ENCODE assay signal across 27 cellular contexts in genomic region chr5:37660319-37660718, GRCh38.
"Had no signal": no experiment of that assay in that cellular context is flagged by ENCODE, and none has a peak within 500 bp of the region (broad histone marks: within the 10 kb centered on the region; RNA-seq: fewer than 3 reads in every experiment).

No MANE protein-coding gene starts in this region.

- H3K9me3 ChIP-seq: stomach, suprapubic skin, testis, thoracic aorta, thyroid gland, tibial artery, transverse colon, upper lobe of left lung, upper lobe of right lung, uterus, vagina had no signal

- H3K27ac ChIP-seq: stomach, suprapubic skin, testis, thoracic aorta, thyroid gland, tibial artery, tibial nerve, transverse colon, upper lobe of left lung, upper lobe of right lung, uterus, vagina had no signal

- DNase-seq: stimulated activated CD4-positive, alpha-beta T cell treated with anti-CD3 and anti-CD28 coated beads, Interleukin-2, amount 100 ng/mL, for 48 hours; stimulated activated CD4-positive, alpha-beta T cell treated with anti-CD3 and anti-CD28 coated beads, Interleukin-4, amount 100 ng/mL, for 1 hour; stimulated activated CD4-positive, alpha-beta T cell treated with anti-CD3 and anti-CD28 coated beads, Interleukin-4, amount 100 ng/mL, for 24 hours; stimulated activated CD4-positive, alpha-beta T cell treated with anti-CD3 and anti-CD28 coated beads, Interleukin-4, amount 100 ng/mL, for 4 hours; stimulated activated CD8-positive, alpha-beta memory T cell treated with anti-CD3 and anti-CD28 coated beads, Interleukin-4, amount 100 ng/mL, for 48 hours; stimulated activated naive B cell treated with anti-CD40 and anti-IgM and Interleukin-4, amounts not matched to agents 10 μg/mL and 1 μg/mL and 100 μg/mL, for 72 hours; stimulated activated naive CD4-positive, alpha-beta T cell; stimulated activated naive CD4-positive, alpha-beta T cell treated with Interleukin-2 at 50 U/mL for 16 hours; stimulated activated naive CD8-positive, alpha-beta T cell treated with anti-CD3 and anti-CD28 coated beads, Interleukin-15, amount 100 ng/mL, for 72 hours; stimulated activated naive CD8-positive, alpha-beta T cell treated with anti-CD3 and anti-CD28 coated beads, Interleukin-15, Interleukin-2, amounts not matched to agents 100 U/mL and 50 U/mL, for 24 hours; stomach; substantia nigra; testis; thyroid gland; tibial artery; transverse colon; trophoblast cell; upper lobe of left lung; upper lobe of right lung; uterus had no signal

- H3K36me3 ChIP-seq: stomach, suprapubic skin, thoracic aorta, thyroid gland, tibial artery, transverse colon, upper lobe of left lung, upper lobe of right lung, uterus, vagina had no signal

- H3K4me1 ChIP-seq: testis, thyroid gland, uterus, vagina had no signal

- FAIRE-seq: urothelium cell line had no signal

- H3K27me3 ChIP-seq: stomach, suprapubic skin, testis, thyroid gland, tibial artery, tibial nerve, transverse colon, upper lobe of left lung, upper lobe of right lung, uterus, vagina had no signal

- H3K4me3 ChIP-seq: stomach, suprapubic skin, testis, thoracic aorta, thyroid gland, tibial artery, tibial nerve, transverse colon, upper lobe of left lung, upper lobe of right lung, uterus, vagina had no signal

- ATAC-seq: stimulated activated effector memory CD8-positive, alpha-beta T cell treated with anti-CD3 and anti-CD28 coated beads, Interleukin-12 subunit alpha, Interleukin-12 subunit beta, amount 100 ng/mL, for 72 hours; stimulated activated memory B cell treated with anti-CD40 and anti-IgM and Interleukin-4, amounts not matched to agents 10 μg/mL and 1 μg/mL and 100 μg/mL, for 72 hours; stimulated activated naive B cell treated with anti-CD40 and anti-IgM and Interleukin-4, amounts not matched to agents 10 μg/mL and 1 μg/mL and 100 μg/mL, for 72 hours; stimulated activated naive CD8-positive, alpha-beta T cell treated with anti-CD3 and anti-CD28 coated beads, Interleukin-15, amount 100 ng/mL, for 72 hours; stimulated activated naive CD8-positive, alpha-beta T cell treated with anti-CD3 and anti-CD28 coated beads, Interleukin-15, Interleukin-2, amounts not matched to agents 100 U/mL and 50 U/mL, for 24 hours; upper lobe of right lung had no signal
